In the genomic region with DNA sequence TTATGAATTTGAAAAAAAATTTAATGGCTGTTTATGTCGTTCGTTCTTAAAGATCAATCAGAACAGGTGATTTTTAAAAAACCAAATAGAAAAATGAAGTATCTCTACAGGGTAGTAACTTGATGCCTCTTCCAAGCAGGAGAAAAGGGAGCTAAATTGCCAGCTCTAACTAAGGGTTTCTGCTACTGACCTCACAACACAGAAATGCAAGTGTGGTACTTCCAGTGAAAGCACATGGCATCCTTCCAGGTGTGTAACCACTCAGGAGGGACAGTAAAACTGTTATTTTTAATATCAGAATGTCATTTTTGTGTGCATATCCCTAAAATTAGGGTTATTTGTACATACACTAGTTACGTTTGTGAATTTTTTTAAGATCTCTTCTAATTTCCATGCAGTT, we compare ENCODE assay signal across 15 cellular contexts.
"Had no signal": no experiment of that assay in that cellular context is flagged by ENCODE, and none has a peak within 500 bp of the region (broad histone marks: within the 10 kb centered on the region; RNA-seq: fewer than 3 reads in every experiment).

No MANE protein-coding gene starts in this region.

- DNase-seq: activated CD4-positive, alpha-beta T cell treated with anti-CD3 and anti-CD28 coated beads for 36 hours; activated CD4-positive, alpha-beta T cell treated with anti-CD3 and anti-CD28 coated beads, Interleukin-2, amount 50 U/mL, for 48 hours; activated gamma-delta T cell treated with Interleukin-2 at 50 U/mL for 16 hours; activated T-cell treated with anti-CD3 and anti-CD28 coated beads for 4 hours; amygdala; foreskin keratinocyte; glutamatergic neuron; hypothalamus; mammary epithelial cell; right cardiac atrium; stimulated activated CD4-positive, alpha-beta T cell treated with anti-CD3 and anti-CD28 coated beads, Interleukin-2, amount 100 ng/mL, for 48 hours; T-cell had no signal

- H3K4me3 ChIP-seq: coronary artery, skin epidermis, tibial nerve had no signal
